In the genomic region with DNA sequence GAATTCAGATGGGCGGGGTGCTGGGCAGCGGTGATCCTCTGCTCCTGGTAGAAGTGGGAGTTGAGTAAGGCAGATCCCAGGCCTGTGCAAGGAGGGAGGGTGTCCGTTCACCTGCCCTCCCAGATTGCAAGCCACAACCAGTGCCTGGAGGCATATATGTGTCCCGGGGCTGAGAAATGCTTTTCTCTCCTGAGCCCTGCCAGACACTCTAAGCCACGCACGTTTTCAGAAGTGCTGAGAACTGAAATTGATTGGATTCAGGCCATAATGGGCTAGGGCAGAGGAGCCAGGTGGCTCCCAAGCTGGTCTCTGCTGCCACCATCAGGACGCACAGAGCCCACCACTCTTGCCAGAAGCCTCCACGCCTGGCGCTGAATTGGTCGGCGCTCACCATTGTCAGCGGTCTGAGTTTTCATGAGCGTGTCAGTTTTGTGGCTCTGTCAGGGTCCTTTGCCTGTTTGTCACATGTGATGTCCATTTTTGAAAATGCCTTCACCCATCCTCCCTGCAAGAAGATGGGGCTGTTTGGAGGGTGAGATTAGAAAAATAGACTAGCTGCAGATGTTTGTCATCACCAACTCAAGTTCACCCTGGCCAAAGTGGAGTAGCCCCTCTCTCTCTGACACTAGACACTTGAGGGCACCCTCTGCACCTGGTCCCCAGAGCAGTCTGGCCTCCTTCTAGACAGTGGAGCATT, we compare ENCODE assay signal across 8 cellular contexts.
DNase-seq lines count a peak whose midpoint lies in the region; ATAC-seq and TF ChIP-seq lines count a peak whose summit lies in the region.

No MANE protein-coding gene starts in this region.

- peak; percentile 97 for TF ChIP-seq CTCF in OCI-LY1 (IDR thresholded peaks at IDR 0.05; ENCODE audit: low read length)

- H3K4me1 Mint-ChIP-seq in stimulated activated memory B cell treated with anti-CD40 and anti-IgM and Interleukin-4, amounts not matched to agents 10 μg/mL and 1 μg/mL and 100 μg/mL, for 72 hours, result peaks cover 7% of the 10 kb centered on the region

- no peak overlapping the region for H2AFZ ChIP-seq in OCI-LY1 (ENCODE audit: low read length)

- peak; percentile 80 for ATAC-seq in GM21360 (IDR thresholded peaks at IDR 0.05; ENCODE audit: unreplicated experiment)
- peak; percentile 74 for ATAC-seq in stimulated activated memory B cell treated with anti-CD40 and anti-IgM and Interleukin-4, amounts not matched to agents 10 μg/mL and 1 μg/mL and 100 μg/mL, for 72 hours
- ATAC-seq in GM21825 (IDR thresholded peaks at IDR 0.05; ENCODE audit: unreplicated experiment), result no peak

- H4K20me1 ChIP-seq in OCI-LY1 (ENCODE audit: insufficient read depth, low read length), result no peaks in the 10 kb centered on the region

- H3K27ac ChIP-seq in OCI-LY1 (ENCODE audit: low read depth, low read length, poor library complexity, severe bottlenecking), result no peak overlapping the region
- H3K27ac ChIP-seq in caudate nucleus (ENCODE audit: low read depth, low read length), result no peak overlapping the region

- H3K27me3 ChIP-seq in OCI-LY1 (ENCODE audit: insufficient read depth, low read length), result no peaks in the 10 kb centered on the region

- H3F3A ChIP-seq in OCI-LY1 (ENCODE audit: insufficient read depth, low read length), result no peaks in the 10 kb centered on the region

- H3K4me3 ChIP-seq in OCI-LY1 (ENCODE audit: low read depth, low read length, poor library complexity, severe bottlenecking), result no peak overlapping the region

- H3K4me2 ChIP-seq in OCI-LY1 (ENCODE audit: low read length), result no peak overlapping the region

- H3K9me3 ChIP-seq in OCI-LY1 (ENCODE audit: low read length), result no peaks in the 10 kb centered on the region

- peak; percentile 53 for DNase-seq in DMS53 treated with DMSO at 0.1 percent for 48 hours (lab: John Stamatoyannopoulos, UW; ENCODE audit: unreplicated experiment)
- peak; percentile 62 for DNase-seq in KG1 (lab: John Stamatoyannopoulos, UW)
- DNase-seq in caudate nucleus (lab: John Stamatoyannopoulos, UW), result peak in 52 of 61 donors; percentile 3 to 73 (median 34)
- peak; percentile 56 for DNase-seq in kidney glomerular epithelial cell (lab: John Stamatoyannopoulos, UW)

- H3K27ac Mint-ChIP-seq in stimulated activated memory B cell treated with anti-CD40 and anti-IgM and Interleukin-4, amounts not matched to agents 10 μg/mL and 1 μg/mL and 100 μg/mL, for 72 hours, result no peak overlapping the region

- H3K36me3 ChIP-seq in OCI-LY1 (ENCODE audit: insufficient read depth, low read length), result no peaks in the 10 kb centered on the region

- H3K9me2 ChIP-seq in OCI-LY1 (ENCODE audit: low read depth, low read length), result no peaks in the 10 kb centered on the region

- no peaks in the 10 kb centered on the region for H3K4me1 ChIP-seq in OCI-LY1 (ENCODE audit: insufficient read depth, low read length, severe bottlenecking)

- no peak overlapping the region for H3K4me3 Mint-ChIP-seq in stimulated activated memory B cell treated with anti-CD40 and anti-IgM and Interleukin-4, amounts not matched to agents 10 μg/mL and 1 μg/mL and 100 μg/mL, for 72 hours

- H3K9me3 Mint-ChIP-seq in stimulated activated memory B cell treated with anti-CD40 and anti-IgM and Interleukin-4, amounts not matched to agents 10 μg/mL and 1 μg/mL and 100 μg/mL, for 72 hours, result no peaks in the 10 kb centered on the region

- no peaks in the 10 kb centered on the region for H3K79me2 ChIP-seq in OCI-LY1 (ENCODE audit: insufficient read depth, low read length)

- no peaks in the 10 kb centered on the region for H3K36me3 Mint-ChIP-seq in stimulated activated memory B cell treated with anti-CD40 and anti-IgM and Interleukin-4, amounts not matched to agents 10 μg/mL and 1 μg/mL and 100 μg/mL, for 72 hours

- H3K27me3 Mint-ChIP-seq in stimulated activated memory B cell treated with anti-CD40 and anti-IgM and Interleukin-4, amounts not matched to agents 10 μg/mL and 1 μg/mL and 100 μg/mL, for 72 hours, result peaks cover 29% of the 10 kb centered on the region

- no peak overlapping the region for H3K9ac ChIP-seq in OCI-LY1 (ENCODE audit: low read length)
